ENCODE assay signal across 9 cellular contexts in genomic region chrX:71103110-71103983, GRCh38. TPM values are rescaled to one million over a fixed set of nuclear protein-coding genes. Genes with fewer than 3 reads are reported as not detected.
DNase-seq lines count a peak whose midpoint lies in the region; ATAC-seq and TF ChIP-seq lines count a peak whose summit lies in the region.
"Had no signal": no experiment of that assay in that cellular context is flagged by ENCODE, and none has a peak within 500 bp of the region (broad histone marks: within the 10 kb centered on the region; RNA-seq: fewer than 3 reads in every experiment).

No MANE protein-coding gene starts in this region.

- H3K36me3 ChIP-seq in Loucy (ENCODE audit: insufficient read depth, low read length) (no peaks in the 10 kb centered on the region), iPS DF 6.9 (ENCODE audit: control insufficient read depth, insufficient read depth, low read length) (no peaks in the 10 kb centered on the region)
- H3K36me3 ChIP-seq: thyroid gland had no signal

- H3K9me2 ChIP-seq in Loucy (replicated peaks; ENCODE audit: low read depth, low read length): no peaks in the 10 kb centered on the region

- no peak for TF ChIP-seq CTCF in Loucy (conservative IDR thresholded peaks at IDR 0.05; ENCODE audit: low read length)
- TF ChIP-seq CTCF in foreskin keratinocyte (conservative IDR thresholded peaks at IDR 0.05): no peak

- H3F3A ChIP-seq in Loucy (ENCODE audit: low read depth): peaks cover 8% of the 10 kb centered on the region

- no peak for ATAC-seq in GM18870 (IDR thresholded peaks at IDR 0.05; ENCODE audit: unreplicated experiment)
- ATAC-seq in foreskin keratinocyte: no peak

- H3K9ac ChIP-seq in Loucy (ENCODE audit: low read depth, low read length, poor library complexity, severe bottlenecking): peak overlapping the region; percentile 97

- H3K9me3 ChIP-seq in Loucy (ENCODE audit: insufficient read depth, low read depth, low read length) (no peaks in the 10 kb centered on the region), iPS DF 6.9 (ENCODE audit: control insufficient read depth, insufficient read depth, low read length) (no peaks in the 10 kb centered on the region)
- H3K9me3 ChIP-seq: thyroid gland had no signal

- H3K27ac ChIP-seq in iPS DF 6.9 (ENCODE audit: low read length): peak overlapping the region; percentile 36
- H3K27ac ChIP-seq in foreskin keratinocyte: no peak overlapping the region
- H3K27ac ChIP-seq: thyroid gland had no signal

- peak overlapping the region; percentile 85 for H3K4me3 ChIP-seq in Loucy (ENCODE audit: low read length, poor library complexity, severe bottlenecking)
- H3K4me3 ChIP-seq in iPS DF 6.9 (ENCODE audit: low read length): no peak overlapping the region
- H3K4me3 ChIP-seq: thyroid gland had no signal

- peaks cover 56% of the 10 kb centered on the region for H3K79me2 ChIP-seq in Loucy (ENCODE audit: insufficient read depth, low read length)

- H3K4me1 ChIP-seq in Loucy (ENCODE audit: insufficient read depth, low read length, poor library complexity, severe bottlenecking) (peaks cover 74% of the 10 kb centered on the region), iPS DF 6.9 (ENCODE audit: control insufficient read depth, insufficient read depth, low read length) (peaks cover 9% of the 10 kb centered on the region), foreskin keratinocyte (no peaks in the 10 kb centered on the region)
- H3K4me1 ChIP-seq: thyroid gland had no signal

- no peak overlapping the region for H2AFZ ChIP-seq in Loucy (ENCODE audit: low read length)

- H3K27me3 ChIP-seq in Loucy (ENCODE audit: insufficient read depth, low read length, poor library complexity, severe bottlenecking) (no peaks in the 10 kb centered on the region), iPS DF 6.9 (ENCODE audit: control insufficient read depth, insufficient read depth, low read length) (no peaks in the 10 kb centered on the region), foreskin keratinocyte (no peaks in the 10 kb centered on the region)
- H3K27me3 ChIP-seq: thyroid gland had no signal

- peak; percentile 58 for DNase-seq in activated CD8-positive, alpha-beta memory T cell treated with anti-CD3 and anti-CD28 coated beads, Interleukin-2, amount 50 U/mL, for 4 hours
- DNase-seq in iPS DF 6.9 (ENCODE audit: low read depth, low spot score) (no peak), foreskin keratinocyte (no peak), NCI-H345 treated with DMSO at 0.1 percent for 48 hours (lab: John Stamatoyannopoulos, UW; ENCODE audit: unreplicated experiment) (no peak)
- DNase-seq in stimulated activated CD8-positive, alpha-beta memory T cell treated with anti-CD3 and anti-CD28 coated beads, Interleukin-4, amount 100 ng/mL, for 48 hours: peak; percentile 67

- TF ChIP-seq POLR2A in GM18526 (IDR thresholded peaks at IDR 0.05; ENCODE audit: extremely low read depth, insufficient read length): peak; percentile 31

- peak overlapping the region; percentile 99 for H3K4me2 ChIP-seq in Loucy (ENCODE audit: low read depth, low read length, poor library complexity, severe bottlenecking)

- no peaks in the 10 kb centered on the region for H4K20me1 ChIP-seq in Loucy (ENCODE audit: insufficient read depth, low read length, poor library complexity, severe bottlenecking)

- no CpG with 5 or more reads among the region's 10 CpGs for WGBS in iPS DF 6.9 (ENCODE audit: insufficient coverage, insufficient read length)

RNA-seq across cellular contexts. Expression of gene CXorf65, which starts 3.2 kb away (rescaled TPM):
- not detected in 2 replicates for total RNA-seq in foreskin keratinocyte
- polyA plus RNA-seq in foreskin keratinocyte: not detected in 2 replicates
- total RNA-seq: thyroid gland had no signal

RNA-seq across cellular contexts. Expression of gene FOXO4, which starts 7.7 kb away (rescaled TPM):
- 2.3 and 2.7 TPM in 2 replicates for total RNA-seq in foreskin keratinocyte
- 1.6 and 1.9 TPM in 2 replicates for polyA plus RNA-seq in foreskin keratinocyte

RNA-seq across cellular contexts. Expression of gene IL2RG, which starts 8.0 kb away (rescaled TPM):
- total RNA-seq in foreskin keratinocyte: 0.11 and 0.27 TPM in 2 replicates
- 0.16 and 0.17 TPM in 2 replicates for polyA plus RNA-seq in foreskin keratinocyte

RNA-seq across cellular contexts. Expression of gene MED12, which starts 15.0 kb away (rescaled TPM):
- 12.8 and 14.9 TPM in 2 replicates for total RNA-seq in foreskin keratinocyte
- polyA plus RNA-seq in foreskin keratinocyte: 4.6 and 5.1 TPM in 2 replicates

RNA-seq across cellular contexts. Expression of gene SNX12, which starts 35.2 kb away (rescaled TPM):
- total RNA-seq in foreskin keratinocyte: 58.6 and 60.4 TPM in 2 replicates
- 41.7 and 44.8 TPM in 2 replicates for polyA plus RNA-seq in foreskin keratinocyte

Comparison
In these comparisons a context has a peak if more than half of its experiments do, and no peak if none do; other contexts are left out.
1. DNase-seq: peak in activated CD8-positive, alpha-beta memory T cell treated with anti-CD3 and anti-CD28 coated beads, Interleukin-2, amount 50 U/mL, for 4 hours (single experiment) and stimulated activated CD8-positive, alpha-beta memory T cell treated with anti-CD3 and anti-CD28 coated beads, Interleukin-4, amount 100 ng/mL, for 48 hours (single experiment); none in iPS DF 6.9 (single experiment), foreskin keratinocyte (0 of 2) and NCI-H345 treated with DMSO at 0.1 percent for 48 hours (single experiment).